In genomic region chr15:74682954-74683353, GRCh38 we compare ENCODE assay signal across 21 cellular contexts.
"Had no signal": no experiment of that assay in that cellular context is flagged by ENCODE, and none has a peak within 500 bp of the region (broad histone marks: within the 10 kb centered on the region; RNA-seq: fewer than 3 reads in every experiment).

No MANE protein-coding gene starts in this region.

- ATAC-seq: HepG2 had no signal

- DNase-seq: IMR-90, Karpas-422, KG1, MM.1S, NCI-H1092 treated with DMSO at 0.1 percent for 48 hours, NCI-H1436, NCI-H187, NCI-H2029, NCI-H2081 treated with DMSO at 0.1 percent for 48 hours, NCI-H2171, NCI-H226, NCI-H446, NCI-H510A, NCI-H524 treated with DMSO at 0.1 percent for 48 hours, NCI-H69, NCI-H774, Right ventricle myocardium superior, RPMI8226, SIG-M5, SK-N-SH had no signal

- H3K4me2 ChIP-seq: SK-N-SH had no signal

- H3K9me2 ChIP-seq: SK-N-SH had no signal
